11 cellular contexts compared by ENCODE assay signal in the genomic region with DNA sequence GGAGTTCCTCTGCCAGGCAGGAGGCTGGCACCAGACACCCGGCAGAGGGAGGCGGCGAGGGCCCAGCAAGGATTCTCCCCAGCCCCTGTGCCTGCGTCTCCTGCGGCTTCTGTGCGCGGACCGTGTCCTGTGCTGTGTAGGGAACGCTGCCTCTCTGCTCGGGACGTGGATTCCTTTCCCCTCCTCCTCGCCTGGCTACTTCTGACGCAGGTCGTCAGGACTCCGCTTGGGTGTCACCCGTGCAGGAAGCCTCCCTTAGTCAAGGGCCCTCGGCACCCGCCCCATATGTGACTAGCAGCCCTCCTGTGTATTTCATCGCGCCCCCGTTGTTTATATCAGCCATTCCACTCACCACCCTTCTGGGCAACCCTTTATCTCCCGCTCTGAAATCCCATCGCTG. TPM values are rescaled to one million over a fixed set of nuclear protein-coding genes. Genes with fewer than 3 reads are reported as not detected.
DNase-seq lines count a peak whose midpoint lies in the region; ATAC-seq, FAIRE-seq and TF ChIP-seq lines count a peak whose summit lies in the region.
"Not testable (repeated sequence)": the region's sequence is repeated elsewhere in the genome, so short reads cannot be mapped to it uniquely, and the experiment has no call there.
"Had no signal": no experiment of that assay in that cellular context is flagged by ENCODE, and none has a peak within 500 bp of the region (broad histone marks: within the 10 kb centered on the region; RNA-seq: fewer than 3 reads in every experiment).

No MANE protein-coding gene starts in this region.

- H3K9ac ChIP-seq in HepG2 (ENCODE audit: insufficient read depth, low read depth, low read length) = not testable (repeated sequence)

- peak in 4 of 5 donors; percentile 42 to 69 (median 60) for DNase-seq in CD4-positive, alpha-beta memory T cell
- DNase-seq in Peyer's patch; HepG2 (ENCODE audit: low spot score); ovary; uterus: not testable (repeated sequence)
- DNase-seq in activated T-helper 2 cell treated with anti-CD3 and anti-CD28 coated beads, Interferon-gamma antibody, Interleukin-2, Interleukin-4, amounts not matched to agents 10 μg/mL and 5 μg/mL and 100 μg/mL, durations not matched to agents 14 hours and 24 hours and 36 hours (ENCODE audit: low spot score) = peak; percentile 62
- peak in 2 of 3 experiments; percentile 48 to 62 for DNase-seq in effector memory CD8-positive, alpha-beta T cell
- DNase-seq in stimulated activated naive B cell treated with anti-CD40 and anti-IgM and Interleukin-4, amounts not matched to agents 10 μg/mL and 1 μg/mL and 100 μg/mL, for 72 hours = peak; percentile 89

- CTCF ChIA-PET in CD4-positive, alpha-beta memory T cell (lab: Charles Lee; ENCODE audit: partially characterized antibody); HepG2 (lab: Yijun Ruan, JAX; ENCODE audit: low intra/inter-chr PET ratio, low total read pairs): not testable (repeated sequence)

- not testable (repeated sequence) for H3K27ac ChIP-seq in CD4-positive, alpha-beta memory T cell (ENCODE audit: low read depth, low read length); HepG2 (ENCODE audit: extremely low read length, insufficient read depth, low read length)
- H3K27ac ChIP-seq in Peyer's patch = peak overlapping the region in 3 of 4 donors; percentile 51 to 72 (median 66)
- H3K27ac ChIP-seq in ovary = peak overlapping the region in 1 of 2 donors; percentile 42
- peak overlapping the region; percentile 44 to 74 for H3K27ac ChIP-seq in uterus

- not testable (repeated sequence) for H3K4me1 Mint-ChIP-seq in CD4-positive, alpha-beta memory T cell; activated T-helper 2 cell treated with anti-CD3 and anti-CD28 coated beads, Interferon-gamma antibody, Interleukin-2, Interleukin-4, amounts not matched to agents 10 μg/mL and 5 μg/mL and 100 μg/mL, durations not matched to agents 14 hours and 24 hours and 36 hours (ENCODE audit: low read depth); effector memory CD8-positive, alpha-beta T cell (ENCODE audit: low read depth in 2 of 2); stimulated activated naive B cell treated with anti-CD40 and anti-IgM and Interleukin-4, amounts not matched to agents 10 μg/mL and 1 μg/mL and 100 μg/mL, for 72 hours

- not testable (repeated sequence) for H3K36me3 ChIP-seq in CD4-positive, alpha-beta memory T cell (ENCODE audit: insufficient read depth, low read length); Peyer's patch; HepG2 (replicated peaks in 1 of 2; ENCODE audit: control insufficient read depth in 1 of 2, insufficient read depth in 2 of 2, low read length in 2 of 2); ovary; uterus

- ATAC-seq in effector memory CD8-positive, alpha-beta T cell (replicated peaks); HepG2: not testable (repeated sequence)
- peak; percentile 50 to 62 for ATAC-seq in stimulated activated naive B cell treated with anti-CD40 and anti-IgM and Interleukin-4, amounts not matched to agents 10 μg/mL and 1 μg/mL and 100 μg/mL, for 72 hours (replicated peaks)

- not testable (repeated sequence) for BruUV-seq in HepG2 (replicated peaks; lab: Mats Ljungman, UMichigan)

- not testable (repeated sequence) for H3K4me3 Mint-ChIP-seq in CD4-positive, alpha-beta memory T cell; activated T-helper 2 cell treated with anti-CD3 and anti-CD28 coated beads, Interferon-gamma antibody, Interleukin-2, Interleukin-4, amounts not matched to agents 10 μg/mL and 5 μg/mL and 100 μg/mL, durations not matched to agents 14 hours and 24 hours and 36 hours (ENCODE audit: low read depth); effector memory CD8-positive, alpha-beta T cell; stimulated activated naive B cell treated with anti-CD40 and anti-IgM and Interleukin-4, amounts not matched to agents 10 μg/mL and 1 μg/mL and 100 μg/mL, for 72 hours

- not testable (repeated sequence) for H3K4me1 ChIP-seq in CD4-positive, alpha-beta memory T cell (ENCODE audit: insufficient read depth, low read length); Peyer's patch; HepG2 (ENCODE audit: insufficient read depth, low read length); ovary (ENCODE audit: insufficient read depth); uterus

- not testable (repeated sequence) for H2AFZ ChIP-seq in HepG2 (ENCODE audit: low read length)

- not testable (repeated sequence) for TF ChIP-seq CTCF in Peyer's patch (IDR thresholded peaks at IDR 0.05); HepG2 (CRISPR knock-in tag; IDR thresholded peaks at IDR 0.05); ovary (IDR thresholded peaks at IDR 0.05); uterus (IDR thresholded peaks at IDR 0.05)

- not testable (repeated sequence) for H3K36me3 Mint-ChIP-seq in CD4-positive, alpha-beta memory T cell; activated T-helper 2 cell treated with anti-CD3 and anti-CD28 coated beads, Interferon-gamma antibody, Interleukin-2, Interleukin-4, amounts not matched to agents 10 μg/mL and 5 μg/mL and 100 μg/mL, durations not matched to agents 14 hours and 24 hours and 36 hours (ENCODE audit: low read depth); effector memory CD8-positive, alpha-beta T cell (ENCODE audit: insufficient read depth); stimulated activated naive B cell treated with anti-CD40 and anti-IgM and Interleukin-4, amounts not matched to agents 10 μg/mL and 1 μg/mL and 100 μg/mL, for 72 hours

- TF ChIP-seq POLR2A in Peyer's patch (IDR thresholded peaks at IDR 0.05); HepG2 (IDR thresholded peaks at IDR 0.05; ENCODE audit: insufficient read depth in 1 of 2, low read depth in 2 of 2, low read length in 2 of 2); ovary (IDR thresholded peaks at IDR 0.05); uterus (IDR thresholded peaks at IDR 0.05): not testable (repeated sequence)

- not testable (repeated sequence) for H3K9me3 ChIP-seq in CD4-positive, alpha-beta memory T cell (ENCODE audit: control insufficient read depth in 1 of 2, low read length in 2 of 2); Peyer's patch; HepG2 (ENCODE audit: low read length); ovary; uterus

- POLR2A ChIA-PET in CD4-positive, alpha-beta memory T cell (lab: Charles Lee; ENCODE audit: partially characterized antibody); HepG2 (lab: Yijun Ruan, JAX): not testable (repeated sequence)

- 85% methylated on average over 19 of the region's 23 CpGs for WGBS in HepG2 (ENCODE audit: low lambda C conversion rate)
- 4 to 26% (median 10%) methylated on average over 12 to 20 of the region's 23 CpGs for WGBS in ovary, 3 donors

- H3K9me3 Mint-ChIP-seq in CD4-positive, alpha-beta memory T cell; activated T-helper 2 cell treated with anti-CD3 and anti-CD28 coated beads, Interferon-gamma antibody, Interleukin-2, Interleukin-4, amounts not matched to agents 10 μg/mL and 5 μg/mL and 100 μg/mL, durations not matched to agents 14 hours and 24 hours and 36 hours; effector memory CD8-positive, alpha-beta T cell; stimulated activated naive B cell treated with anti-CD40 and anti-IgM and Interleukin-4, amounts not matched to agents 10 μg/mL and 1 μg/mL and 100 μg/mL, for 72 hours: not testable (repeated sequence)

- not testable (repeated sequence) for H3K27me3 ChIP-seq in CD4-positive, alpha-beta memory T cell (ENCODE audit: insufficient read depth, low read length); Peyer's patch; HepG2 (ENCODE audit: control insufficient read depth in 1 of 2, insufficient read depth in 2 of 2, low read length in 2 of 2); ovary; uterus

- intact Hi-C loops in CD4-positive, alpha-beta memory T cell (cut with micrococcal nuclease); activated T-helper 2 cell treated with anti-CD3 and anti-CD28 coated beads, Interferon-gamma antibody, Interleukin-2, Interleukin-4, amounts not matched to agents 10 μg/mL and 5 μg/mL and 100 μg/mL, durations not matched to agents 14 hours and 24 hours and 36 hours (cut with micrococcal nuclease); HepG2 (cut with micrococcal nuclease; ENCODE audit: unreplicated experiment); ovary (cut with DNase I); uterus (cut with DNase I; ENCODE audit: low total_unique reads): not testable (repeated sequence)

- TF ChIP-seq EP300 in HepG2 (IDR thresholded peaks at IDR 0.05; ENCODE audit: low read depth in 2 of 2, low read length in 2 of 2); HepG2 (CRISPR knock-in tag; IDR thresholded peaks at IDR 0.05; ENCODE audit: borderline replicate concordance); ovary (IDR thresholded peaks at IDR 0.05): not testable (repeated sequence)

- H3K4me3 ChIP-seq in CD4-positive, alpha-beta memory T cell (ENCODE audit: low read length in 2 of 2); HepG2 (replicated peaks in 1 of 3; ENCODE audit: insufficient read depth in 1 of 3, low read depth in 2 of 3, low read length in 3 of 3): not testable (repeated sequence)
- H3K4me3 ChIP-seq in Peyer's patch (peak overlapping the region in 2 of 4 donors; percentile 26 to 44), ovary (peak overlapping the region; percentile 37), uterus (peak overlapping the region in 1 of 2 donors; percentile 26)

- H3K79me2 ChIP-seq in HepG2 (ENCODE audit: insufficient read depth, low read length) = not testable (repeated sequence)

- in situ Hi-C loops in HepG2 (cut with HindIII; ENCODE audit: extremely low pct_ligation_motif_present, low pct_unique_long_range_greater_than_20kb) = not testable (repeated sequence)

- not testable (repeated sequence) for FAIRE-seq in HepG2 (lab: Jason Lieb, UNC)

- H3K4me2 ChIP-seq in HepG2 (ENCODE audit: low read depth, low read length) = not testable (repeated sequence)

- H4K20me1 ChIP-seq in HepG2 (ENCODE audit: insufficient read depth, low read length) = not testable (repeated sequence)

- H3K27ac Mint-ChIP-seq in CD4-positive, alpha-beta memory T cell; activated T-helper 2 cell treated with anti-CD3 and anti-CD28 coated beads, Interferon-gamma antibody, Interleukin-2, Interleukin-4, amounts not matched to agents 10 μg/mL and 5 μg/mL and 100 μg/mL, durations not matched to agents 14 hours and 24 hours and 36 hours; effector memory CD8-positive, alpha-beta T cell; stimulated activated naive B cell treated with anti-CD40 and anti-IgM and Interleukin-4, amounts not matched to agents 10 μg/mL and 1 μg/mL and 100 μg/mL, for 72 hours: not testable (repeated sequence)

- TF ChIP-seq RAD21 in HepG2 (CRISPR knock-in tag; IDR thresholded peaks at IDR 0.05) = not testable (repeated sequence)

- H3K27me3 Mint-ChIP-seq in CD4-positive, alpha-beta memory T cell; activated T-helper 2 cell treated with anti-CD3 and anti-CD28 coated beads, Interferon-gamma antibody, Interleukin-2, Interleukin-4, amounts not matched to agents 10 μg/mL and 5 μg/mL and 100 μg/mL, durations not matched to agents 14 hours and 24 hours and 36 hours (ENCODE audit: low read depth); effector memory CD8-positive, alpha-beta T cell; stimulated activated naive B cell treated with anti-CD40 and anti-IgM and Interleukin-4, amounts not matched to agents 10 μg/mL and 1 μg/mL and 100 μg/mL, for 72 hours: not testable (repeated sequence)

RNA-seq across cellular contexts. Expression of gene RNU2-1, which starts 12.7 kb away (rescaled TPM):
- total RNA-seq in CD4-positive, alpha-beta memory T cell = 1,000 to 10,000 TPM; 2,221 to 3,168 TPM
- not detected for polyA plus RNA-seq in CD4-positive, alpha-beta memory T cell
- total RNA-seq in Peyer's patch (not detected), HepG2 (2016; rRNA removed; fragmentation: Illumina TruSeq; extraction: Trizol) (not detected in 2 replicates), ovary (over 10,000 TPM in 1 of 7 donors, 1,000 to 10,000 TPM in 4, not detected in 2; 2,710 to 10,212 (median 7,317) TPM), uterus (1,000 to 10,000 TPM in 1 of 4 donors, not detected in 3; 2,193 TPM)
- total RNA-seq in activated T-helper 2 cell treated with anti-CD3 and anti-CD28 coated beads, Interferon-gamma antibody, Interleukin-2, Interleukin-4, amounts not matched to agents 10 μg/mL and 5 μg/mL and 100 μg/mL, durations not matched to agents 14 hours and 24 hours and 36 hours = 5,483 and 5,636 TPM in 2 replicates
- total RNA-seq in HepG2 (2016; cell fraction: cytosol; rRNA removed; fragmentation: Illumina TruSeq; extraction: Trizol; ENCODE audit: low read depth) = 7.5 and 10.4 TPM in 2 replicates
- total RNA-seq in HepG2 (2016; cell fraction: insoluble cytoplasmic fraction; rRNA removed; fragmentation: Illumina TruSeq; extraction: Trizol) = not detected in 2 replicates
- total RNA-seq in HepG2 (2016; cell fraction: membrane; rRNA removed; fragmentation: Illumina TruSeq; extraction: Trizol) = not detected in 2 replicates
- not detected in 2 replicates for total RNA-seq in HepG2 (2016; cell fraction: nucleus; rRNA removed; fragmentation: Illumina TruSeq; extraction: Trizol)
- polyA plus RNA-seq in HepG2 (2011; rRNA removed) (not detected in 2 replicates), ovary (not detected)
- not detected in 2 replicates for polyA plus RNA-seq in HepG2 (2011; cell fraction: cytosol; rRNA removed)
- polyA plus RNA-seq in HepG2 (2011; cell fraction: nucleus; rRNA removed) = not detected in 2 replicates
- polyA plus RNA-seq in HepG2 (2012) = not detected in 2 replicates
- not detected in 2 replicates for polyA plus RNA-seq in HepG2 (2016; cell fraction: cytosol; fragmentation: Illumina TruSeq; extraction: Trizol; ENCODE audit: low read depth)
- polyA plus RNA-seq in HepG2 (2016; cell fraction: insoluble cytoplasmic fraction; fragmentation: Illumina TruSeq; extraction: Trizol; ENCODE audit: low read depth) = not detected in 2 replicates
- not detected in 2 replicates for polyA plus RNA-seq in HepG2 (2016; cell fraction: membrane; fragmentation: Illumina TruSeq; extraction: Trizol; ENCODE audit: low read depth)
- polyA plus RNA-seq in HepG2 (2016; cell fraction: nucleus; fragmentation: Illumina TruSeq; extraction: Trizol; ENCODE audit: insufficient read depth, low read depth) = not detected in 2 replicates
- polyA minus RNA-seq in HepG2 (2011; rRNA and poly(A)+ RNA removed; ENCODE audit: low replicate concordance) = not detected in 2 replicates
- not detected in 2 replicates for polyA minus RNA-seq in HepG2 (2011; cell fraction: cytosol; rRNA and poly(A)+ RNA removed)
- polyA minus RNA-seq in HepG2 (2011; cell fraction: nucleus; rRNA and poly(A)+ RNA removed) = not detected in 2 replicates
- total RNA-seq: G401, H7 had no signal
- polyA plus RNA-seq: IgD-negative memory B cell had no signal

RNA-seq across cellular contexts. Expression of gene CCDC200, which starts 18.0 kb away (rescaled TPM):
- 1 to 10 TPM; 1.3 to 2.1 TPM for total RNA-seq in CD4-positive, alpha-beta memory T cell
- under 1 TPM in 1 of 2 donors, not detected in 1; 0.70 TPM for polyA plus RNA-seq in CD4-positive, alpha-beta memory T cell
- 1 to 10 TPM in 1 of 4 donors, not detected in 3; 1.5 TPM for total RNA-seq in Peyer's patch
- total RNA-seq in activated T-helper 2 cell treated with anti-CD3 and anti-CD28 coated beads, Interferon-gamma antibody, Interleukin-2, Interleukin-4, amounts not matched to agents 10 μg/mL and 5 μg/mL and 100 μg/mL, durations not matched to agents 14 hours and 24 hours and 36 hours = not detected in 2 replicates
- total RNA-seq in HepG2 (2016; rRNA removed; fragmentation: Illumina TruSeq; extraction: Trizol) = not detected in 2 replicates
- not detected in 2 replicates for total RNA-seq in HepG2 (2016; cell fraction: cytosol; rRNA removed; fragmentation: Illumina TruSeq; extraction: Trizol; ENCODE audit: low read depth)
- not detected in 2 replicates for total RNA-seq in HepG2 (2016; cell fraction: insoluble cytoplasmic fraction; rRNA removed; fragmentation: Illumina TruSeq; extraction: Trizol)
- not detected in 2 replicates for total RNA-seq in HepG2 (2016; cell fraction: membrane; rRNA removed; fragmentation: Illumina TruSeq; extraction: Trizol)
- not detected in 2 replicates for total RNA-seq in HepG2 (2016; cell fraction: nucleus; rRNA removed; fragmentation: Illumina TruSeq; extraction: Trizol)
- polyA plus RNA-seq in HepG2 (2011; rRNA removed) = not detected in 2 replicates
- not detected in 2 replicates for polyA plus RNA-seq in HepG2 (2011; cell fraction: cytosol; rRNA removed)
- 0.35 TPM in 1 of 2 replicates, not detected in the other for polyA plus RNA-seq in HepG2 (2011; cell fraction: nucleus; rRNA removed)
- 3.0 and 6.9 TPM in 2 replicates for polyA plus RNA-seq in HepG2 (2012)
- polyA plus RNA-seq in HepG2 (2016; cell fraction: cytosol; fragmentation: Illumina TruSeq; extraction: Trizol; ENCODE audit: low read depth) = not detected in 2 replicates
- polyA plus RNA-seq in HepG2 (2016; cell fraction: insoluble cytoplasmic fraction; fragmentation: Illumina TruSeq; extraction: Trizol; ENCODE audit: low read depth) = not detected in 2 replicates
- not detected in 2 replicates for polyA plus RNA-seq in HepG2 (2016; cell fraction: membrane; fragmentation: Illumina TruSeq; extraction: Trizol; ENCODE audit: low read depth)
- not detected in 2 replicates for polyA plus RNA-seq in HepG2 (2016; cell fraction: nucleus; fragmentation: Illumina TruSeq; extraction: Trizol; ENCODE audit: insufficient read depth, low read depth)
- polyA minus RNA-seq in HepG2 (2011; rRNA and poly(A)+ RNA removed; ENCODE audit: low replicate concordance) = 0.28 and 0.48 TPM in 2 replicates
- polyA minus RNA-seq in HepG2 (2011; cell fraction: cytosol; rRNA and poly(A)+ RNA removed) = not detected in 2 replicates
- 1.3 and 1.6 TPM in 2 replicates for polyA minus RNA-seq in HepG2 (2011; cell fraction: nucleus; rRNA and poly(A)+ RNA removed)
- under 1 TPM in 4 of 7 donors, not detected in 3; 0.27 to 0.57 (median 0.34) TPM for total RNA-seq in ovary
- under 1 TPM in 1 of 2 donors, not detected in 1; 0.12 TPM for polyA plus RNA-seq in ovary
- total RNA-seq in uterus = not detected
- total RNA-seq: G401, H7 had no signal

RNA-seq across cellular contexts. Expression of gene TMEM106A, which starts 34.8 kb away (rescaled TPM):
- 10 to 100 TPM; 12.5 to 12.8 TPM for total RNA-seq in CD4-positive, alpha-beta memory T cell
- polyA plus RNA-seq in CD4-positive, alpha-beta memory T cell = 1 to 10 TPM; 1.5 to 3.5 TPM
- total RNA-seq in Peyer's patch (10 to 100 TPM in 3 of 4 donors, 1 to 10 TPM in 1; 7.1 to 54.5 (median 15.3) TPM), HepG2 (2016; rRNA removed; fragmentation: Illumina TruSeq; extraction: Trizol) (7.3 and 16.9 TPM in 2 replicates), ovary (10 to 100 TPM in 5 of 7 donors, 1 to 10 TPM in 2; 1.5 to 23.4 (median 15.0) TPM), uterus (10 to 100 TPM in 2 of 4 donors, 1 to 10 TPM in 2; 2.3 to 20.7 (median 11.9) TPM)
- total RNA-seq in activated T-helper 2 cell treated with anti-CD3 and anti-CD28 coated beads, Interferon-gamma antibody, Interleukin-2, Interleukin-4, amounts not matched to agents 10 μg/mL and 5 μg/mL and 100 μg/mL, durations not matched to agents 14 hours and 24 hours and 36 hours = 18.5 and 22.0 TPM in 2 replicates
- total RNA-seq in HepG2 (2016; cell fraction: cytosol; rRNA removed; fragmentation: Illumina TruSeq; extraction: Trizol; ENCODE audit: low read depth) = 3.9 and 4.5 TPM in 2 replicates
- total RNA-seq in HepG2 (2016; cell fraction: insoluble cytoplasmic fraction; rRNA removed; fragmentation: Illumina TruSeq; extraction: Trizol) = 6.1 and 18.6 TPM in 2 replicates
- total RNA-seq in HepG2 (2016; cell fraction: membrane; rRNA removed; fragmentation: Illumina TruSeq; extraction: Trizol) = 6.4 and 6.9 TPM in 2 replicates
- total RNA-seq in HepG2 (2016; cell fraction: nucleus; rRNA removed; fragmentation: Illumina TruSeq; extraction: Trizol) = 20.5 and 23.8 TPM in 2 replicates
- polyA plus RNA-seq in HepG2 (2011; rRNA removed) (34.9 and 35.9 TPM in 2 replicates), ovary (10 to 100 TPM in 1 of 2 donors, 1 to 10 TPM in 1; 5.6 to 11.4 TPM)
- polyA plus RNA-seq in HepG2 (2011; cell fraction: cytosol; rRNA removed) = 23.9 and 25.0 TPM in 2 replicates
- polyA plus RNA-seq in HepG2 (2011; cell fraction: nucleus; rRNA removed) = 47.7 and 53.8 TPM in 2 replicates
- 16.4 and 17.3 TPM in 2 replicates for polyA plus RNA-seq in HepG2 (2012)
- 1.5 and 1.7 TPM in 2 replicates for polyA plus RNA-seq in HepG2 (2016; cell fraction: cytosol; fragmentation: Illumina TruSeq; extraction: Trizol; ENCODE audit: low read depth)
- polyA plus RNA-seq in HepG2 (2016; cell fraction: insoluble cytoplasmic fraction; fragmentation: Illumina TruSeq; extraction: Trizol; ENCODE audit: low read depth) = 4.9 and 7.2 TPM in 2 replicates
- polyA plus RNA-seq in HepG2 (2016; cell fraction: membrane; fragmentation: Illumina TruSeq; extraction: Trizol; ENCODE audit: low read depth) = 2.8 and 3.9 TPM in 2 replicates
- polyA plus RNA-seq in HepG2 (2016; cell fraction: nucleus; fragmentation: Illumina TruSeq; extraction: Trizol; ENCODE audit: insufficient read depth, low read depth) = 25.2 and 27.5 TPM in 2 replicates
- 1.4 and 123 TPM in 2 replicates for polyA minus RNA-seq in HepG2 (2011; rRNA and poly(A)+ RNA removed; ENCODE audit: low replicate concordance)
- polyA minus RNA-seq in HepG2 (2011; cell fraction: cytosol; rRNA and poly(A)+ RNA removed) = 16.5 and 18.7 TPM in 2 replicates
- 64.1 and 65.3 TPM in 2 replicates for polyA minus RNA-seq in HepG2 (2011; cell fraction: nucleus; rRNA and poly(A)+ RNA removed)
- total RNA-seq: G401 had no signal
